ENCODE assay signal across 1 cellular context in the genomic region with DNA sequence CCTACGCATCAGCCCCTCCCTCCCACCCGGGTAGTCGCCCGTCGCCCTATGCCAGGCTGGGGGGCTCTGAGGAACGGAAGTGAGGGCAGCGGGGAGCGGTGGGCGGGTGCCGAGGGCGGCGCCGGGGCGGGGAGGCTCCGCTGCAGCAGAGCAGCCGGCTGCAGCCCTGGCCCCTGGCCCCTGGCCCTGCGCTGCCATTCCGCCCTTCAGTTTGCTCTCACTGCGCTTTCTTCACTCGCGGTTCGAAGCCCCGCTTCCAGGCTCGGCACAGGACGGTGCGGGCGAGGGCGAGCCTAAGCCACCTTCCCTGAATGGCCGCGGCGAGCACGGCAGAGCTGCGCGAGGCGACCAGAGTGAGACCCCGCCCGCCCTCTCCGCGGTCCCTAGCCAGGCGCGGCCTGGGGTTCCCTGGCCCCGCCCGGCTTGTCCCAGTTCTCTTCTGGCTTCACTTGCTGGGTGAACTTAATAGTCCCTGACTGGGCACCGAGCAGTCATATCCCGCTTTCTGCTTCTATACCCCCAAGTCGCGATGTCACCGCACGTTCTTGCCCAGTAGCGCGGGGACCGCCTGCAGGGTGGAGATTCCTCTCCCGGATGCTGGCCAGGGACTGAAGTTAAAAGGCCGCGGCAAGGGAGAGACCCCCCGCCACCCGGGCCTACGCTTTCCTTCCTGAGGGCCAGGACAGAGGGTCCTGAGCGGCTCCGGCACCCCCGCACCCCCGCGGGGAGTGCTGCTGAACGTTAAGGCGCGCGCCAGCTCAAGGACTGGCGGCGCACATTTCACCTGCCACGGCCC.
TF ChIP-seq lines count a peak whose summit lies in the region.

No MANE protein-coding gene starts in this region.

TF ChIP-seq in IMR-90, 13 proteins besides CTCF, POLR2A, EP300 and RAD21 (continued from another document):
- TF ChIP-seq, protein P1, sequence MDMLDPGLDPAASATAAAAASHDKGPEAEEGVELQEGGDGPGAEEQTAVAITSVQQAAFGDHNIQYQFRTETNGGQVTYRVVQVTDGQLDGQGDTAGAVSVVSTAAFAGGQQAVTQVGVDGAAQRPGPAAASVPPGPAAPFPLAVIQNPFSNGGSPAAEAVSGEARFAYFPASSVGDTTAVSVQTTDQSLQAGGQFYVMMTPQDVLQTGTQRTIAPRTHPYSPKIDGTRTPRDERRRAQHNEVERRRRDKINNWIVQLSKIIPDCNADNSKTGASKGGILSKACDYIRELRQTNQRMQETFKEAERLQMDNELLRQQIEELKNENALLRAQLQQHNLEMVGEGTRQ (IDR thresholded peaks at IDR 0.05; ENCODE audit: low read depth, low read length), result no peak
- TF ChIP-seq RCOR1 (IDR thresholded peaks at IDR 0.05; ENCODE audit: insufficient replicate concordance, low read length), result no peak
- TF ChIP-seq BHLHE40 (IDR thresholded peaks at IDR 0.05; ENCODE audit: low read depth, low read length), result no peak
- TF ChIP-seq RFX5 (IDR thresholded peaks at IDR 0.05; ENCODE audit: low read depth, low read length), result no peak
- TF ChIP-seq NFE2L2 (IDR thresholded peaks at IDR 0.05; ENCODE audit: low read depth, low read length), result no peak
- TF ChIP-seq MXI1 (IDR thresholded peaks at IDR 0.05; ENCODE audit: borderline replicate concordance, low read depth, low read length), result no peak
- TF ChIP-seq MAFK (IDR thresholded peaks at IDR 0.05; ENCODE audit: low read depth, low read length), result no peak
- no peak for TF ChIP-seq FOS (IDR thresholded peaks at IDR 0.05; ENCODE audit: low read depth, low read length)
- TF ChIP-seq CEBPB (IDR thresholded peaks at IDR 0.05; ENCODE audit: low read depth, low read length), result no peak
- TF ChIP-seq SMC3 (IDR thresholded peaks at IDR 0.05; ENCODE audit: low read depth, low read length), result no peak
